1 cellular context compared by ENCODE assay signal in the genomic region with DNA sequence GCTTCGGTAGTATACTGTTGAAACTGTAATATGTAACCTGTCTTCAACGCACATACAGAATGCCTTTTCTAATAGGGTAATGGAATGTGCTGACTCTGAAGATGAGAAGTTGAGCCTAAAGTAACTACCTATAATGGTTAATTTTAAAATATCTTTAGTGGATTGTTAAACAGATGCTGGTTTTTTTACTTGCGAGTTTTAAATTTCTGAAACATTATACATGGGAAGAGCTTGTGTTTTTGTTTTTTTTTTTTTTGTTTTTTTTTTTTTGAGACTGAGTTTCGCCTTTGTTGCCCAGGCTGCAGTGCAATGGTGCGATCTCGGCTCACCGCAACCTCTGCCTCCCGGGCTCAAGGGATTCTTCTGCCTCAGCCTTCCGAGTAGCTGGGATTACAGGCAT.
TF ChIP-seq lines count a peak whose summit lies in the region.

No MANE protein-coding gene starts in this region.

TF ChIP-seq in HEK293, 187 proteins besides CTCF, POLR2A, EP300 and RAD21:
- TF ChIP-seq, protein P1, sequence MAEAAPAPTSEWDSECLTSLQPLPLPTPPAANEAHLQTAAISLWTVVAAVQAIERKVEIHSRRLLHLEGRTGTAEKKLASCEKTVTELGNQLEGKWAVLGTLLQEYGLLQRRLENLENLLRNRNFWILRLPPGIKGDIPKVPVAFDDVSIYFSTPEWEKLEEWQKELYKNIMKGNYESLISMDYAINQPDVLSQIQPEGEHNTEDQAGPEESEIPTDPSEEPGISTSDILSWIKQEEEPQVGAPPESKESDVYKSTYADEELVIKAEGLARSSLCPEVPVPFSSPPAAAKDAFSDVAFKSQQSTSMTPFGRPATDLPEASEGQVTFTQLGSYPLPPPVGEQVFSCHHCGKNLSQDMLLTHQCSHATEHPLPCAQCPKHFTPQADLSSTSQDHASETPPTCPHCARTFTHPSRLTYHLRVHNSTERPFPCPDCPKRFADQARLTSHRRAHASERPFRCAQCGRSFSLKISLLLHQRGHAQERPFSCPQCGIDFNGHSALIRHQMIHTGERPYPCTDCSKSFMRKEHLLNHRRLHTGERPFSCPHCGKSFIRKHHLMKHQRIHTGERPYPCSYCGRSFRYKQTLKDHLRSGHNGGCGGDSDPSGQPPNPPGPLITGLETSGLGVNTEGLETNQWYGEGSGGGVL (tag by site-specific recombination; IDR thresholded peaks at IDR 0.05): no peak
- TF ChIP-seq BCL11A (tag by site-specific recombination; IDR thresholded peaks at IDR 0.05; ENCODE audit: low read depth) (no peak), ZBTB8A (tag by site-specific recombination; IDR thresholded peaks at IDR 0.05) (no peak)
- TF ChIP-seq, protein P2, sequence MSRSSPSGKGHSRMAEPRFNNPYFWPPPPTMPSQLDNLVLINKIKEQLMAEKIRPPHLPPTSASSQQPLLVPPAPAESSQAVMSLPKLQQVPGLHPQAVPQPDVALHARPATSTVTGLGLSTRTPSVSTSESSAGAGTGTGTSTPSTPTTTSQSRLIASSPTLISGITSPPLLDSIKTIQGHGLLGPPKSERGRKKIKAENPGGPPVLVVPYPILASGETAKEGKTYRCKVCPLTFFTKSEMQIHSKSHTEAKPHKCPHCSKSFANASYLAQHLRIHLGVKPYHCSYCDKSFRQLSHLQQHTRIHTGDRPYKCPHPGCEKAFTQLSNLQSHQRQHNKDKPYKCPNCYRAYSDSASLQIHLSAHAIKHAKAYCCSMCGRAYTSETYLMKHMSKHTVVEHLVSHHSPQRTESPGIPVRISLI (tag by site-specific recombination; IDR thresholded peaks at IDR 0.05): peak; percentile 54; the same call in 1 of the 2 replicates
TF ChIP-seq in HEK293: peak in this region for 1.
